ENCODE assay signal across 9 cellular contexts in genomic region chr10:91108820-91109219, GRCh38.
"Had no signal": no experiment of that assay in that cellular context is flagged by ENCODE, and none has a peak within 500 bp of the region (broad histone marks: within the 10 kb centered on the region; RNA-seq: fewer than 3 reads in every experiment).

No MANE protein-coding gene starts in this region.

- ATAC-seq: GM23338, HCT116 had no signal

- H3K36me3 ChIP-seq: HAP-1 had no signal

- H3K4me3 ChIP-seq: GM23248, GM23338, HAP-1 had no signal

- DNase-seq: GM23248, GOT3, H7, H9, HCEC 1CT, HFFc6 had no signal

- H3K27ac ChIP-seq: GM23248 had no signal

- H3K27ac Mint-ChIP-seq: GM23338, H9, HFFc6 had no signal

- H3K4me3 Mint-ChIP-seq: GM23338, H9, HFFc6 had no signal

- H3K4me1 Mint-ChIP-seq: GM23338 had no signal

- H3K9me3 Mint-ChIP-seq: HFFc6 had no signal

- H3K4me1 ChIP-seq: HAP-1 had no signal
